ENCODE assay signal across 2 cellular contexts in the genomic region with DNA sequence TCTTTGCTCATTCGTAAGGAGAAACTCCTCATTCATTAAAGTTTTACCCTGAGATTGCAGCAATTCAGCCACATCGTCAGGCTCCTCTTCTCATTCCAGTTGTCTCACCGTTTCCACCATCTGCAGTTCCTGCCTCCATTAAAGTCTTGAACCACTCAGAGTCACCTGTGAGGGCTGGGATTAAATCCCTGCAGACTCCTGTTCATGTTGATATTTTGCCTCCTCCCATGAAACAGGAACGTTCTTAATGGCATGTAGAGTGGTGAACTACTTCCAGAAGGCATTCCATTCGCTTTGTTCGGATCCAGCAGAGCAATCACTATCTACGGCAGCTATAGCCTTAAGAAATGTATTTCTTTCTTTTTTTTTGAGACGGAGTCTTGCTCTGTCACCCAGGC.
TF ChIP-seq lines count a peak whose summit lies in the region.

No MANE protein-coding gene starts in this region.

TF ChIP-seq in SK-N-SH, 30 proteins besides CTCF, POLR2A, EP300 and RAD21 (continued from another document):
- TF ChIP-seq FOXM1 (IDR thresholded peaks at IDR 0.05; ENCODE audit: low read depth) (no peak), ELF1 (IDR thresholded peaks at IDR 0.05) (no peak), JUND (IDR thresholded peaks at IDR 0.05) (no peak), MXI1 (IDR thresholded peaks at IDR 0.05; ENCODE audit: low read depth, low read length) (no peak), TCF12 (IDR thresholded peaks at IDR 0.05) (no peak), RXRA (IDR thresholded peaks at IDR 0.05; ENCODE audit: borderline replicate concordance, low read depth) (no peak), NRF1 (IDR thresholded peaks at IDR 0.05; ENCODE audit: low read depth, low read length) (no peak), RFX5 (IDR thresholded peaks at IDR 0.05; ENCODE audit: low read length) (no peak)
- TF ChIP-seq, protein P1, sequence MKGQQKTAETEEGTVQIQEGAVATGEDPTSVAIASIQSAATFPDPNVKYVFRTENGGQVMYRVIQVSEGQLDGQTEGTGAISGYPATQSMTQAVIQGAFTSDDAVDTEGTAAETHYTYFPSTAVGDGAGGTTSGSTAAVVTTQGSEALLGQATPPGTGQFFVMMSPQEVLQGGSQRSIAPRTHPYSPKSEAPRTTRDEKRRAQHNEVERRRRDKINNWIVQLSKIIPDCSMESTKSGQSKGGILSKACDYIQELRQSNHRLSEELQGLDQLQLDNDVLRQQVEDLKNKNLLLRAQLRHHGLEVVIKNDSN (IDR thresholded peaks at IDR 0.05; ENCODE audit: borderline replicate concordance, low read depth), result no peak
- TF ChIP-seq, protein P2, sequence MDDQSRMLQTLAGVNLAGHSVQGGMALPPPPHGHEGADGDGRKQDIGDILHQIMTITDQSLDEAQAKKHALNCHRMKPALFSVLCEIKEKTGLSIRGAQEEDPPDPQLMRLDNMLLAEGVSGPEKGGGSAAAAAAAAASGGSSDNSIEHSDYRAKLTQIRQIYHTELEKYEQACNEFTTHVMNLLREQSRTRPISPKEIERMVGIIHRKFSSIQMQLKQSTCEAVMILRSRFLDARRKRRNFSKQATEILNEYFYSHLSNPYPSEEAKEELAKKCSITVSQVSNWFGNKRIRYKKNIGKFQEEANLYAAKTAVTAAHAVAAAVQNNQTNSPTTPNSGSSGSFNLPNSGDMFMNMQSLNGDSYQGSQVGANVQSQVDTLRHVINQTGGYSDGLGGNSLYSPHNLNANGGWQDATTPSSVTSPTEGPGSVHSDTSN (IDR thresholded peaks at IDR 0.05), result no peak

TF ChIP-seq in SK-N-SH treated with all-trans-retinoic acid at 6 μM for 48 hours, 23 proteins besides CTCF, POLR2A, EP300 and RAD21 (continued from another document):
- TF ChIP-seq, protein P3, sequence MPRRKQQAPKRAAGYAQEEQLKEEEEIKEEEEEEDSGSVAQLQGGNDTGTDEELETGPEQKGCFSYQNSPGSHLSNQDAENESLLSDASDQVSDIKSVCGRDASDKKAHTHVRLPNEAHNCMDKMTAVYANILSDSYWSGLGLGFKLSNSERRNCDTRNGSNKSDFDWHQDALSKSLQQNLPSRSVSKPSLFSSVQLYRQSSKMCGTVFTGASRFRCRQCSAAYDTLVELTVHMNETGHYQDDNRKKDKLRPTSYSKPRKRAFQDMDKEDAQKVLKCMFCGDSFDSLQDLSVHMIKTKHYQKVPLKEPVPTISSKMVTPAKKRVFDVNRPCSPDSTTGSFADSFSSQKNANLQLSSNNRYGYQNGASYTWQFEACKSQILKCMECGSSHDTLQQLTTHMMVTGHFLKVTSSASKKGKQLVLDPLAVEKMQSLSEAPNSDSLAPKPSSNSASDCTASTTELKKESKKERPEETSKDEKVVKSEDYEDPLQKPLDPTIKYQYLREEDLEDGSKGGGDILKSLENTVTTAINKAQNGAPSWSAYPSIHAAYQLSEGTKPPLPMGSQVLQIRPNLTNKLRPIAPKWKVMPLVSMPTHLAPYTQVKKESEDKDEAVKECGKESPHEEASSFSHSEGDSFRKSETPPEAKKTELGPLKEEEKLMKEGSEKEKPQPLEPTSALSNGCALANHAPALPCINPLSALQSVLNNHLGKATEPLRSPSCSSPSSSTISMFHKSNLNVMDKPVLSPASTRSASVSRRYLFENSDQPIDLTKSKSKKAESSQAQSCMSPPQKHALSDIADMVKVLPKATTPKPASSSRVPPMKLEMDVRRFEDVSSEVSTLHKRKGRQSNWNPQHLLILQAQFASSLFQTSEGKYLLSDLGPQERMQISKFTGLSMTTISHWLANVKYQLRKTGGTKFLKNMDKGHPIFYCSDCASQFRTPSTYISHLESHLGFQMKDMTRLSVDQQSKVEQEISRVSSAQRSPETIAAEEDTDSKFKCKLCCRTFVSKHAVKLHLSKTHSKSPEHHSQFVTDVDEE (CRISPR knock-in tag; IDR thresholded peaks at IDR 0.05), result no peak
- TF ChIP-seq, protein P4, sequence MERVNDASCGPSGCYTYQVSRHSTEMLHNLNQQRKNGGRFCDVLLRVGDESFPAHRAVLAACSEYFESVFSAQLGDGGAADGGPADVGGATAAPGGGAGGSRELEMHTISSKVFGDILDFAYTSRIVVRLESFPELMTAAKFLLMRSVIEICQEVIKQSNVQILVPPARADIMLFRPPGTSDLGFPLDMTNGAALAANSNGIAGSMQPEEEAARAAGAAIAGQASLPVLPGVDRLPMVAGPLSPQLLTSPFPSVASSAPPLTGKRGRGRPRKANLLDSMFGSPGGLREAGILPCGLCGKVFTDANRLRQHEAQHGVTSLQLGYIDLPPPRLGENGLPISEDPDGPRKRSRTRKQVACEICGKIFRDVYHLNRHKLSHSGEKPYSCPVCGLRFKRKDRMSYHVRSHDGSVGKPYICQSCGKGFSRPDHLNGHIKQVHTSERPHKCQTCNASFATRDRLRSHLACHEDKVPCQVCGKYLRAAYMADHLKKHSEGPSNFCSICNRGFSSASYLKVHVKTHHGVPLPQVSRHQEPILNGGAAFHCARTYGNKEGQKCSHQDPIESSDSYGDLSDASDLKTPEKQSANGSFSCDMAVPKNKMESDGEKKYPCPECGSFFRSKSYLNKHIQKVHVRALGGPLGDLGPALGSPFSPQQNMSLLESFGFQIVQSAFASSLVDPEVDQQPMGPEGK (CRISPR knock-in tag; IDR thresholded peaks at IDR 0.05; ENCODE audit: borderline replicate concordance), result no peak
- TF ChIP-seq ISL1 (CRISPR knock-in tag; IDR thresholded peaks at IDR 0.05) (no peak), ZFP3 (CRISPR knock-in tag; IDR thresholded peaks at IDR 0.05) (no peak)
